In the genomic region with DNA sequence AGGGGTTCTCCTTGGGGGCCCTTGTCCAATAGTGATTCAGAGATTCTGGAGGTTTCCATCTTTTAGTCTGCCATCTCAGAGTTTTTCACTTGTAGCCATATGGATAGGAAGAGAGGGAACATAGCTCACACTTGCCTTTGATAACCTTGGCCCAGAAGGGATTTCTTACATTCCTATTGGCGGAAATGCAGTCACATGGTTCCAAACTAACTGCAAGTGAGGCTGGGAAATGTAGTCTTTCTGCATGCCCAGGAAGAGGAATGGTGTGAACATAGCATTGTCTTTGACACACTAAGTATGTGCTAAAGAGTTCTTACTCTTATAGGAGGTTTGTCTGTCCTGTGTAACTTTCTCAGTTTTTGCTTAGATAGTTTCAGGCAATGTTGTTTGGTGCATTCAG, we compare ENCODE assay signal across 7 cellular contexts.
DNase-seq lines count a peak whose midpoint lies in the region; ATAC-seq, FAIRE-seq and TF ChIP-seq lines count a peak whose summit lies in the region.
"Not testable (repeated sequence)": the region's sequence is repeated elsewhere in the genome, so short reads cannot be mapped to it uniquely, and the experiment has no call there.

No MANE protein-coding gene starts in this region.

- H3K36me3 ChIP-seq in K562 (ENCODE audit: control insufficient read depth, insufficient read depth, low read length), result not testable (repeated sequence)

- H3K4me1 ChIP-seq in K562 (replicated peaks in 1 of 2; ENCODE audit: control insufficient read depth in 2 of 2, insufficient read depth in 2 of 2, low read length in 2 of 2), result not testable (repeated sequence)

- ATAC-seq in K562, result not testable (repeated sequence)

- H3K9me3 ChIP-seq in K562 (replicated peaks; ENCODE audit: control insufficient read depth, insufficient read depth, low read depth, low read length), result not testable (repeated sequence)

- H4K20me1 ChIP-seq in K562 (replicated peaks; ENCODE audit: control insufficient read depth, insufficient read depth, low read length), result not testable (repeated sequence)

- H3K27me3 ChIP-seq in K562 (ENCODE audit: control insufficient read depth in 2 of 2, insufficient read depth in 2 of 2, low read length in 2 of 2), result not testable (repeated sequence)

- not testable (repeated sequence) for TF ChIP-seq CTCF in NB4 (IDR thresholded peaks at IDR 0.05; ENCODE audit: low read depth, low read length); K562 (IDR thresholded peaks at IDR 0.05 in 2 of 3, conservative IDR thresholded peaks at IDR 0.05 in 1 of 3; ENCODE audit: insufficient read depth in 2 of 3, low read depth in 1 of 3, low read length in 3 of 3); epithelial cell of esophagus (IDR thresholded peaks at IDR 0.05; ENCODE audit: insufficient read depth, low read depth, low read length, missing control alignments)

- H3K9me1 ChIP-seq in K562 (ENCODE audit: control insufficient read depth, insufficient read depth, low read length), result not testable (repeated sequence)

- not testable (repeated sequence) for H2AFZ ChIP-seq in K562 (ENCODE audit: low read depth, low read length)

- POLR2A ChIA-PET in K562 (lab: Yijun Ruan, JAX), result not testable (repeated sequence)

- not testable (repeated sequence) for H3K27ac ChIP-seq in K562 (ENCODE audit: extremely low read depth, low read depth, low read length)

- no CpG with 5 or more reads among the region's 1 CpG for WGBS in K562 (ENCODE audit: insufficient coverage, low coverage, missing lambda C conversion rate)

- in situ Hi-C loops in K562 (cut with MboI), result not testable (repeated sequence)

- not testable (repeated sequence) for H3K79me2 ChIP-seq in K562 (ENCODE audit: control insufficient read depth, insufficient read depth, low read length)

- DNase-seq in ELR (ENCODE audit: low read depth), result peak; percentile 26
- peak; percentile 2 for DNase-seq in NB4 (ENCODE audit: low read depth)
- peak; percentile 29 for DNase-seq in RKO (ENCODE audit: low spot score)
- peak in 2 of 4 experiments; percentile 6 to 8 for DNase-seq in K562 (ENCODE audit: extremely low read depth in 1 of 4, low spot score in 3 of 4)
- DNase-seq in epithelial cell of esophagus (ENCODE audit: low read depth), result peak; percentile 2
- DNase-seq in iris pigment epithelial cell (ENCODE audit: low read depth), result peak; percentile 30

- not testable (repeated sequence) for FAIRE-seq in K562 (lab: Jason Lieb, UNC)

- intact Hi-C loops in K562 (cut with micrococcal nuclease), result not testable (repeated sequence)

- H3K9ac ChIP-seq in K562 (ENCODE audit: insufficient read depth in 1 of 2, low read depth in 2 of 2, low read length in 2 of 2), result not testable (repeated sequence)

- not testable (repeated sequence) for BruUV-seq in K562 (replicated peaks; lab: Mats Ljungman, UMichigan)

- not testable (repeated sequence) for TF ChIP-seq POLR2A in NB4 (IDR thresholded peaks at IDR 0.05; ENCODE audit: extremely low read depth, insufficient read length); K562 (conservative IDR thresholded peaks at IDR 0.05)

- H3K4me3 ChIP-seq in NB4 (ENCODE audit: low read depth, low read length); K562; epithelial cell of esophagus (ENCODE audit: low read length): not testable (repeated sequence)

- not testable (repeated sequence) for TF ChIP-seq RAD21 in Ishikawa (IDR thresholded peaks at IDR 0.05; ENCODE audit: low read depth); K562 (CRISPR knock-in tag; conservative IDR thresholded peaks at IDR 0.05 in 1 of 2, IDR thresholded peaks at IDR 0.05 in 1 of 2)

- CTCF ChIA-PET in K562 (lab: Yijun Ruan, JAX; ENCODE audit: low intra/inter-chr PET ratio), result not testable (repeated sequence)

- not testable (repeated sequence) for H3K4me2 ChIP-seq in K562 (ENCODE audit: insufficient read depth, low read length)

- TF ChIP-seq EP300 in Ishikawa (IDR thresholded peaks at IDR 0.05; ENCODE audit: borderline replicate concordance); K562 (IDR thresholded peaks at IDR 0.05; ENCODE audit: low read length): not testable (repeated sequence)

TF ChIP-seq in Ishikawa, 13 proteins besides CTCF, POLR2A, EP300 and RAD21:
- TF ChIP-seq, protein P1, sequence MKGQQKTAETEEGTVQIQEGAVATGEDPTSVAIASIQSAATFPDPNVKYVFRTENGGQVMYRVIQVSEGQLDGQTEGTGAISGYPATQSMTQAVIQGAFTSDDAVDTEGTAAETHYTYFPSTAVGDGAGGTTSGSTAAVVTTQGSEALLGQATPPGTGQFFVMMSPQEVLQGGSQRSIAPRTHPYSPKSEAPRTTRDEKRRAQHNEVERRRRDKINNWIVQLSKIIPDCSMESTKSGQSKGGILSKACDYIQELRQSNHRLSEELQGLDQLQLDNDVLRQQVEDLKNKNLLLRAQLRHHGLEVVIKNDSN (IDR thresholded peaks at IDR 0.05), result peak; percentile 88

TF ChIP-seq in K562, 482 proteins besides CTCF, POLR2A, EP300 and RAD21:
- TF ChIP-seq HCFC1 (IDR thresholded peaks at IDR 0.05; ENCODE audit: low read depth, low read length), result peak; percentile 48
- peak; percentile 61; the same call in 1 of the 2 replicates for TF ChIP-seq ZNF143 (CRISPR knock-in tag; IDR thresholded peaks at IDR 0.05)
- peak; percentile 30; the same call in 1 of the 2 replicates for TF ChIP-seq RAD51 (IDR thresholded peaks at IDR 0.05; ENCODE audit: borderline replicate concordance, low read depth)
- peak; percentile 9 to 16; a peak in 1 of 4 replicates for TF ChIP-seq SIX5 (IDR thresholded peaks at IDR 0.05; ENCODE audit: borderline replicate concordance in 1 of 2, insufficient read depth in 1 of 2, low read depth in 1 of 2, low read length in 2 of 2)
- TF ChIP-seq, protein P1 (CRISPR knock-in tag; IDR thresholded peaks at IDR 0.05), result peak; percentile 46
- TF ChIP-seq, protein P2, sequence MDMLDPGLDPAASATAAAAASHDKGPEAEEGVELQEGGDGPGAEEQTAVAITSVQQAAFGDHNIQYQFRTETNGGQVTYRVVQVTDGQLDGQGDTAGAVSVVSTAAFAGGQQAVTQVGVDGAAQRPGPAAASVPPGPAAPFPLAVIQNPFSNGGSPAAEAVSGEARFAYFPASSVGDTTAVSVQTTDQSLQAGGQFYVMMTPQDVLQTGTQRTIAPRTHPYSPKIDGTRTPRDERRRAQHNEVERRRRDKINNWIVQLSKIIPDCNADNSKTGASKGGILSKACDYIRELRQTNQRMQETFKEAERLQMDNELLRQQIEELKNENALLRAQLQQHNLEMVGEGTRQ (CRISPR knock-in tag; IDR thresholded peaks at IDR 0.05), result peak; percentile 60
